In genomic region chr15:49031764-49032270, GRCh38 we compare ENCODE assay signal across 1 cellular context.
TF ChIP-seq lines count a peak whose summit lies in the region.

No MANE protein-coding gene starts in this region.

TF ChIP-seq in GM12878, 131 proteins besides CTCF, POLR2A, EP300 and RAD21 (continued from another document):
- no peak for TF ChIP-seq PRDM15 (CRISPR knock-in tag; IDR thresholded peaks at IDR 0.05)
- TF ChIP-seq TARDBP (IDR thresholded peaks at IDR 0.05; ENCODE audit: borderline replicate concordance), result no peak
- TF ChIP-seq EZH2 (IDR thresholded peaks at IDR 0.05; ENCODE audit: borderline replicate concordance, control insufficient read depth, low read depth, low read length), result no peak
- no peak for TF ChIP-seq HDGF (IDR thresholded peaks at IDR 0.05)
- TF ChIP-seq TBL1XR1 (IDR thresholded peaks at IDR 0.05; ENCODE audit: low read depth, low read length), result no peak
